25 cellular contexts compared by ENCODE assay signal in the genomic region with DNA sequence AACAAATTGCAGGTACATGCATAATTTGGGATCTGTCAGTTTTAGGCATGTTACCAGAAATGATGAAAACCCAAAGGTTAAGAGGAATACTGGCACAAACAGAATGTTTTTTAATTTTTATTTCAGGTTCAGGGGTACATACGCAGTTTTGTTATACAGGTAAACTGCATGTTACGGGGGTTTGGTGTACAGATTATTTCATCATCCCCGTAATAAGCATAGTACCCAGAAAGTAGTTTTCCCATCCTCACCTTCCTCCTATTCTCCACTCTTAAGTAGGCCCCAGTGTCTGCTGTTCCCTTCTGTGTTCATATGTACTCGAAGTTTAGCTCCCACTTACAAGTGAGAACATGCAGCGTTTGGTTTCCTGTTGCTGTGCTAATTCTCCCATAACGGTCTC. TPM values are rescaled to one million over a fixed set of nuclear protein-coding genes. Genes with fewer than 3 reads are reported as not detected.
DNase-seq lines count a peak whose midpoint lies in the region; ATAC-seq, FAIRE-seq and TF ChIP-seq lines count a peak whose summit lies in the region.
"Had no signal": no experiment of that assay in that cellular context is flagged by ENCODE, and none has a peak within 500 bp of the region (broad histone marks: within the 10 kb centered on the region; RNA-seq: fewer than 3 reads in every experiment).

No MANE protein-coding gene starts in this region.

- H2AFZ ChIP-seq in HepG2 (ENCODE audit: low read length) (no peak overlapping the region), K562 (ENCODE audit: low read depth, low read length) (no peak overlapping the region)
- H2AFZ ChIP-seq: GM23248 had no signal

- TF ChIP-seq EP300 in HepG2 (IDR thresholded peaks at IDR 0.05; ENCODE audit: low read depth in 2 of 2, low read length in 2 of 2) = no peak
- no peak for TF ChIP-seq EP300 in HepG2 (CRISPR knock-in tag; IDR thresholded peaks at IDR 0.05; ENCODE audit: borderline replicate concordance)
- TF ChIP-seq EP300 in K562 (IDR thresholded peaks at IDR 0.05; ENCODE audit: low read length) = no peak

- no peak for TF ChIP-seq RAD21 in HepG2 (CRISPR knock-in tag; IDR thresholded peaks at IDR 0.05)
- TF ChIP-seq RAD21 in K562 (CRISPR knock-in tag; conservative IDR thresholded peaks at IDR 0.05 in 1 of 2, IDR thresholded peaks at IDR 0.05 in 1 of 2) = no peak

- FAIRE-seq in HepG2 (lab: Jason Lieb, UNC) = no peak
- no peak for FAIRE-seq in K562 (lab: Jason Lieb, UNC)
- FAIRE-seq: A549, D721Med, GM12878, GM19239 had no signal

- no peak overlapping the region for H3K4me2 ChIP-seq in HepG2 (ENCODE audit: low read depth, low read length)
- no peak overlapping the region for H3K4me2 ChIP-seq in K562 (ENCODE audit: insufficient read depth, low read length)
- H3K4me2 ChIP-seq: A549; BLaER1 treated with 17β-estradiol and CSF1 and Interleukin-3, amounts not matched to agents 10 nM and 100 nM had no signal

- BruUV-seq in HepG2 (replicated peaks; lab: Mats Ljungman, UMichigan) = no TSS peak
- BruUV-seq in K562 (replicated peaks; lab: Mats Ljungman, UMichigan) = no TSS peak

- H3K27me3 ChIP-seq in HepG2 (ENCODE audit: control insufficient read depth in 1 of 2, insufficient read depth in 2 of 2, low read length in 2 of 2) = no peaks in the 10 kb centered on the region
- no peaks in the 10 kb centered on the region for H3K27me3 ChIP-seq in right lobe of liver
- no peaks in the 10 kb centered on the region for H3K27me3 ChIP-seq in K562 (ENCODE audit: control insufficient read depth in 2 of 2, insufficient read depth in 2 of 2, low read length in 2 of 2)
- H3K27me3 ChIP-seq: BE2C; BLaER1 treated with 17β-estradiol and CSF1 and Interleukin-3, amounts not matched to agents 10 nM and 100 nM had no signal

- no peaks in the 10 kb centered on the region for H3K9me1 ChIP-seq in K562 (ENCODE audit: control insufficient read depth, insufficient read depth, low read length)

- no peaks in the 10 kb centered on the region for H3K9me3 ChIP-seq in HepG2 (ENCODE audit: low read length)
- no peaks in the 10 kb centered on the region for H3K9me3 ChIP-seq in right lobe of liver
- H3K9me3 ChIP-seq in K562 (replicated peaks; ENCODE audit: control insufficient read depth, insufficient read depth, low read depth, low read length) = no peaks in the 10 kb centered on the region
- H3K9me3 ChIP-seq: A549; BE2C; BLaER1 treated with 17β-estradiol and CSF1 and Interleukin-3, amounts not matched to agents 10 nM and 100 nM had no signal

- no peaks in the 10 kb centered on the region for H3K4me1 Mint-ChIP-seq in activated CD4-positive, alpha-beta T cell treated with anti-CD3 and anti-CD28 coated beads, Interleukin-2, amount 10 ng/mL, durations not matched to agents 24 days and 14 days
- H3K4me1 Mint-ChIP-seq: CD14-positive monocyte; CD8-positive, alpha-beta memory T cell had no signal

- peaks cover 44% of the 10 kb centered on the region for H3K36me3 Mint-ChIP-seq in activated CD4-positive, alpha-beta T cell treated with anti-CD3 and anti-CD28 coated beads, Interleukin-2, amount 10 ng/mL, durations not matched to agents 24 days and 14 days (ENCODE audit: low read depth)

- H3K4me1 ChIP-seq in HepG2 (ENCODE audit: insufficient read depth, low read length) = peaks cover 33% of the 10 kb centered on the region
- H3K4me1 ChIP-seq in right lobe of liver = peaks cover 0 to 15% (median 7%) of the 10 kb centered on the region in 4 donors
- no peaks in the 10 kb centered on the region for H3K4me1 ChIP-seq in K562 (replicated peaks in 1 of 2; ENCODE audit: control insufficient read depth in 2 of 2, insufficient read depth in 2 of 2, low read length in 2 of 2)
- H3K4me1 ChIP-seq: A549; BE2C; BLaER1 treated with 17β-estradiol and CSF1 and Interleukin-3, amounts not matched to agents 10 nM and 100 nM had no signal

- H3K4me3 Mint-ChIP-seq in activated CD4-positive, alpha-beta T cell treated with anti-CD3 and anti-CD28 coated beads, Interleukin-2, amount 10 ng/mL, durations not matched to agents 24 days and 14 days = no peak overlapping the region
- H3K4me3 Mint-ChIP-seq: CD14-positive monocyte; CD4-positive, alpha-beta T cell; CD8-positive, alpha-beta memory T cell; HFFc6 had no signal

- intact Hi-C loops in HepG2 (cut with micrococcal nuclease; ENCODE audit: unreplicated experiment) = no loop called here
- intact Hi-C loops in right lobe of liver (cut with DNase I) = no loop called here
- intact Hi-C loops in K562 (cut with micrococcal nuclease) = no loop called here
- intact Hi-C loops in activated CD4-positive, alpha-beta T cell treated with anti-CD3 and anti-CD28 coated beads, Interleukin-2, amount 10 ng/mL, durations not matched to agents 24 days and 14 days (cut with micrococcal nuclease) = no loop called here

- H3K27ac Mint-ChIP-seq in activated CD4-positive, alpha-beta T cell treated with anti-CD3 and anti-CD28 coated beads, Interleukin-2, amount 10 ng/mL, durations not matched to agents 24 days and 14 days = no peak overlapping the region
- H3K27ac Mint-ChIP-seq: CD4-positive, alpha-beta T cell; HFFc6 had no signal

- CTCF ChIA-PET in HepG2 (lab: Yijun Ruan, JAX; ENCODE audit: low intra/inter-chr PET ratio, low total read pairs) (no interaction called here), K562 (lab: Yijun Ruan, JAX; ENCODE audit: low intra/inter-chr PET ratio) (no interaction called here)

- no peaks in the 10 kb centered on the region for H4K20me1 ChIP-seq in HepG2 (ENCODE audit: insufficient read depth, low read length)
- H4K20me1 ChIP-seq in K562 (replicated peaks; ENCODE audit: control insufficient read depth, insufficient read depth, low read length) = no peaks in the 10 kb centered on the region

- H3K79me2 ChIP-seq in HepG2 (ENCODE audit: insufficient read depth, low read length) (no peaks in the 10 kb centered on the region), K562 (ENCODE audit: control insufficient read depth, insufficient read depth, low read length) (no peaks in the 10 kb centered on the region)

- H3K9ac ChIP-seq in HepG2 (ENCODE audit: insufficient read depth, low read depth, low read length) = no peak overlapping the region
- H3K9ac ChIP-seq in K562 (ENCODE audit: insufficient read depth in 1 of 2, low read depth in 2 of 2, low read length in 2 of 2) = no peak overlapping the region
- H3K9ac ChIP-seq: BLaER1 treated with 17β-estradiol and CSF1 and Interleukin-3, amounts not matched to agents 10 nM and 100 nM; GM23248 had no signal

- H3K9me3 Mint-ChIP-seq in activated CD4-positive, alpha-beta T cell treated with anti-CD3 and anti-CD28 coated beads, Interleukin-2, amount 10 ng/mL, durations not matched to agents 24 days and 14 days = no peaks in the 10 kb centered on the region
- H3K9me3 Mint-ChIP-seq: CD14-positive monocyte; CD4-positive, alpha-beta T cell; CD8-positive, alpha-beta memory T cell; HFFc6 had no signal

- DNase-seq in HepG2 (ENCODE audit: low spot score) = no peak
- DNase-seq in right lobe of liver = no peak
- no peak for DNase-seq in K562 (ENCODE audit: extremely low read depth in 1 of 4, low spot score in 3 of 4)
- DNase-seq in NCI-H2171 (lab: John Stamatoyannopoulos, UW) = no peak
- no peak for DNase-seq in activated CD4-positive, alpha-beta T cell treated with anti-CD3 and anti-CD28 coated beads, Interleukin-2, amount 10 ng/mL, durations not matched to agents 24 days and 14 days
- DNase-seq: 8988T; ACHN; AML-193; BE2C; CD4-positive, alpha-beta T cell; CD8-positive, alpha-beta memory T cell; DMS 273 treated with DMSO at 0.1 percent for 48 hours; DMS79; EL; GDM1; GM23248; HFFc6 had no signal

- no peak overlapping the region for H3K4me3 ChIP-seq in HepG2 (replicated peaks in 1 of 3; ENCODE audit: insufficient read depth in 1 of 3, low read depth in 2 of 3, low read length in 3 of 3)
- no peak overlapping the region for H3K4me3 ChIP-seq in right lobe of liver
- H3K4me3 ChIP-seq in K562 = no peak overlapping the region
- H3K4me3 ChIP-seq: A549; BLaER1 treated with 17β-estradiol and CSF1 and Interleukin-3, amounts not matched to agents 10 nM and 100 nM; GM12878; GM23248; HAP-1 had no signal

- ATAC-seq in HepG2 (no peak), right lobe of liver (no peak), K562 (no peak; the same call in 2 of the 3 replicates)
- ATAC-seq: A549, GM12878 had no signal

- TF ChIP-seq POLR2A in HepG2 (IDR thresholded peaks at IDR 0.05; ENCODE audit: insufficient read depth in 1 of 2, low read depth in 2 of 2, low read length in 2 of 2) (no peak), right lobe of liver (IDR thresholded peaks at IDR 0.05) (no peak), K562 (conservative IDR thresholded peaks at IDR 0.05) (no peak)

- H3K27ac ChIP-seq in HepG2 (ENCODE audit: extremely low read length, insufficient read depth, low read length) (peak overlapping the region; percentile 53), right lobe of liver (no peak overlapping the region), K562 (ENCODE audit: extremely low read depth, low read depth, low read length) (no peak overlapping the region)
- H3K27ac ChIP-seq: A549; BLaER1 treated with 17β-estradiol and CSF1 and Interleukin-3, amounts not matched to agents 10 nM and 100 nM; GM23248 had no signal

- H3K36me3 ChIP-seq in HepG2 (replicated peaks in 1 of 2; ENCODE audit: control insufficient read depth in 1 of 2, insufficient read depth in 2 of 2, low read length in 2 of 2) (peaks cover 5 to 22% of the 10 kb centered on the region in 2 experiments; a peak in 4 of 5 replicates), right lobe of liver (peaks cover 0 to 22% (median 5%) of the 10 kb centered on the region in 4 donors), K562 (ENCODE audit: control insufficient read depth, insufficient read depth, low read length) (peaks cover 50% of the 10 kb centered on the region)

- in situ Hi-C loops in HepG2 (cut with HindIII; ENCODE audit: extremely low pct_ligation_motif_present, low pct_unique_long_range_greater_than_20kb) (no loop called here), K562 (cut with MboI) (no loop called here)

- TF ChIP-seq CTCF in HepG2 (CRISPR knock-in tag; IDR thresholded peaks at IDR 0.05) = no peak
- TF ChIP-seq CTCF in right lobe of liver (IDR thresholded peaks at IDR 0.05) = no peak
- no peak for TF ChIP-seq CTCF in K562 (IDR thresholded peaks at IDR 0.05 in 2 of 3, conservative IDR thresholded peaks at IDR 0.05 in 1 of 3; ENCODE audit: insufficient read depth in 2 of 3, low read depth in 1 of 3, low read length in 3 of 3)

- 99% methylated on average over 6 of the region's 6 CpGs for WGBS in HepG2 (ENCODE audit: low lambda C conversion rate)
- 93% methylated on average over 6 of the region's 6 CpGs for WGBS in right lobe of liver (ENCODE audit: insufficient coverage, low coverage, low lambda C conversion rate, missing lambda C conversion rate)
- 82% methylated on average over 6 of the region's 6 CpGs for WGBS in K562 (ENCODE audit: insufficient coverage, low coverage, missing lambda C conversion rate)

- POLR2A ChIA-PET in HepG2 (lab: Yijun Ruan, JAX) = no interaction called here
- POLR2A ChIA-PET in K562 (lab: Yijun Ruan, JAX) = interaction anchor here (0.6 to 13.8 kb wide), 5 partner anchors 9 to 91 kb away, joined by 3 to 172 read pairs (median 10); no protein-coding TSS in a partner anchor

- H3K27me3 Mint-ChIP-seq in activated CD4-positive, alpha-beta T cell treated with anti-CD3 and anti-CD28 coated beads, Interleukin-2, amount 10 ng/mL, durations not matched to agents 24 days and 14 days = no peaks in the 10 kb centered on the region
- H3K27me3 Mint-ChIP-seq: CD4-positive, alpha-beta T cell had no signal

RNA-seq across cellular contexts. Expression of gene PI4KA, which starts 33.0 kb away (rescaled TPM):
- total RNA-seq in HepG2 (2016; rRNA removed; fragmentation: Illumina TruSeq; extraction: Trizol) (27.4 and 27.8 TPM in 2 replicates), right lobe of liver (10 to 100 TPM; 35.3 to 55.4 (median 47.7) TPM), K562 (2014; rRNA removed) (103 and 117 TPM in 2 replicates), K562 (2014; rRNA removed; fragmentation: Illumina TruSeq; extraction: Trizol) (62.3 and 63.7 TPM in 2 replicates), K562 (2015; rRNA removed; fragmentation: Illumina TruSeq; extraction: Trizol) (75.3 and 82.5 TPM in 2 replicates), K562 (2021) (173 and 187 TPM in 2 replicates)
- total RNA-seq in HepG2 (2016; cell fraction: cytosol; rRNA removed; fragmentation: Illumina TruSeq; extraction: Trizol; ENCODE audit: low read depth) = 10.0 and 12.0 TPM in 2 replicates
- total RNA-seq in HepG2 (2016; cell fraction: insoluble cytoplasmic fraction; rRNA removed; fragmentation: Illumina TruSeq; extraction: Trizol) = 25.7 and 26.8 TPM in 2 replicates
- total RNA-seq in HepG2 (2016; cell fraction: membrane; rRNA removed; fragmentation: Illumina TruSeq; extraction: Trizol) = 16.3 TPM in 2 replicates
- 33.2 and 34.5 TPM in 2 replicates for total RNA-seq in HepG2 (2016; cell fraction: nucleus; rRNA removed; fragmentation: Illumina TruSeq; extraction: Trizol)
- polyA plus RNA-seq in HepG2 (2011; rRNA removed) (56.4 and 61.1 TPM in 2 replicates), K562 (2011; rRNA removed) (84.7 and 128 TPM in 2 replicates), K562 (2014; fragmentation: Illumina TruSeq; extraction: Trizol) (124 and 127 TPM in 2 replicates), K562 (2014; fragmentation: Nextera tagmentation; extraction: Ambion mirVana) (10 to 100 TPM in 1 of 2 experiments, 1 to 10 TPM in 1; 7.3 to 11.1 TPM), K562 (2014; rRNA removed) (116 and 125 TPM in 2 replicates)
- 24.2 and 30.0 TPM in 2 replicates for polyA plus RNA-seq in HepG2 (2011; cell fraction: cytosol; rRNA removed)
- 194 and 229 TPM in 2 replicates for polyA plus RNA-seq in HepG2 (2011; cell fraction: nucleus; rRNA removed)
- polyA plus RNA-seq in HepG2 (2012) = 38.2 and 50.8 TPM in 2 replicates
- polyA plus RNA-seq in HepG2 (2016; cell fraction: cytosol; fragmentation: Illumina TruSeq; extraction: Trizol; ENCODE audit: low read depth) = 7.1 and 8.3 TPM in 2 replicates
- 27.0 and 33.9 TPM in 2 replicates for polyA plus RNA-seq in HepG2 (2016; cell fraction: insoluble cytoplasmic fraction; fragmentation: Illumina TruSeq; extraction: Trizol; ENCODE audit: low read depth)
- polyA plus RNA-seq in HepG2 (2016; cell fraction: membrane; fragmentation: Illumina TruSeq; extraction: Trizol; ENCODE audit: low read depth) = 9.8 and 13.2 TPM in 2 replicates
- 87.2 and 87.7 TPM in 2 replicates for polyA plus RNA-seq in HepG2 (2016; cell fraction: nucleus; fragmentation: Illumina TruSeq; extraction: Trizol; ENCODE audit: insufficient read depth, low read depth)
- polyA minus RNA-seq in HepG2 (2011; rRNA and poly(A)+ RNA removed; ENCODE audit: low replicate concordance) = 54.2 and 76.0 TPM in 2 replicates
- 26.8 and 30.9 TPM in 2 replicates for polyA minus RNA-seq in HepG2 (2011; cell fraction: cytosol; rRNA and poly(A)+ RNA removed)
- polyA minus RNA-seq in HepG2 (2011; cell fraction: nucleus; rRNA and poly(A)+ RNA removed) = 64.2 and 73.0 TPM in 2 replicates
- total RNA-seq in K562 (2011; cell fraction: chromatin; rRNA removed; ENCODE audit: low replicate concordance) = 856 and 1,421 TPM in 2 replicates
- 627 and 658 TPM in 2 replicates for total RNA-seq in K562 (2011; cell fraction: nucleolus; rRNA removed)
- total RNA-seq in K562 (2011; cell fraction: nucleoplasm; rRNA removed) = 567 and 576 TPM in 2 replicates
- polyA plus RNA-seq in K562 (2011; cell fraction: cytosol; rRNA removed) = 76.2 and 84.4 TPM in 2 replicates
- polyA plus RNA-seq in K562 (2011; cell fraction: nucleus; rRNA removed) = 448 and 556 TPM in 2 replicates
- 142 and 181 TPM in 2 replicates for polyA plus RNA-seq in K562 (2012)
- polyA minus RNA-seq in K562 (2011; rRNA and poly(A)+ RNA removed) = 160 and 176 TPM in 2 replicates
- 98.9 and 161 TPM in 2 replicates for polyA minus RNA-seq in K562 (2011; cell fraction: cytosol; rRNA and poly(A)+ RNA removed)
- polyA minus RNA-seq in K562 (2011; cell fraction: nucleus; rRNA and poly(A)+ RNA removed) = 188 and 253 TPM in 2 replicates
- total RNA-seq in activated CD4-positive, alpha-beta T cell treated with anti-CD3 and anti-CD28 coated beads, Interleukin-2, amount 10 ng/mL, durations not matched to agents 24 days and 14 days = 78.4 and 83.8 TPM in 2 replicates

RNA-seq across cellular contexts. Expression of gene SNAP29, which starts 33.2 kb away (rescaled TPM):
- total RNA-seq in HepG2 (2016; rRNA removed; fragmentation: Illumina TruSeq; extraction: Trizol) = 12.3 and 15.2 TPM in 2 replicates
- 4.6 and 7.7 TPM in 2 replicates for total RNA-seq in HepG2 (2016; cell fraction: cytosol; rRNA removed; fragmentation: Illumina TruSeq; extraction: Trizol; ENCODE audit: low read depth)
- total RNA-seq in HepG2 (2016; cell fraction: insoluble cytoplasmic fraction; rRNA removed; fragmentation: Illumina TruSeq; extraction: Trizol) = 13.5 and 15.2 TPM in 2 replicates
- total RNA-seq in HepG2 (2016; cell fraction: membrane; rRNA removed; fragmentation: Illumina TruSeq; extraction: Trizol) = 8.6 and 11.2 TPM in 2 replicates
- 6.6 and 9.4 TPM in 2 replicates for total RNA-seq in HepG2 (2016; cell fraction: nucleus; rRNA removed; fragmentation: Illumina TruSeq; extraction: Trizol)
- polyA plus RNA-seq in HepG2 (2011; rRNA removed) = 25.2 and 30.7 TPM in 2 replicates
- polyA plus RNA-seq in HepG2 (2011; cell fraction: cytosol; rRNA removed) = 17.1 and 22.8 TPM in 2 replicates
- polyA plus RNA-seq in HepG2 (2011; cell fraction: nucleus; rRNA removed) = 8.5 and 9.6 TPM in 2 replicates
- 16.3 and 21.2 TPM in 2 replicates for polyA plus RNA-seq in HepG2 (2012)
- 16.6 and 21.2 TPM in 2 replicates for polyA plus RNA-seq in HepG2 (2016; cell fraction: cytosol; fragmentation: Illumina TruSeq; extraction: Trizol; ENCODE audit: low read depth)
- 37.2 TPM in 2 replicates for polyA plus RNA-seq in HepG2 (2016; cell fraction: insoluble cytoplasmic fraction; fragmentation: Illumina TruSeq; extraction: Trizol; ENCODE audit: low read depth)
- 20.2 and 24.4 TPM in 2 replicates for polyA plus RNA-seq in HepG2 (2016; cell fraction: membrane; fragmentation: Illumina TruSeq; extraction: Trizol; ENCODE audit: low read depth)
- 13.4 and 20.8 TPM in 2 replicates for polyA plus RNA-seq in HepG2 (2016; cell fraction: nucleus; fragmentation: Illumina TruSeq; extraction: Trizol; ENCODE audit: insufficient read depth, low read depth)
- 7.0 and 12.3 TPM in 2 replicates for polyA minus RNA-seq in HepG2 (2011; rRNA and poly(A)+ RNA removed; ENCODE audit: low replicate concordance)
- 5.0 and 7.2 TPM in 2 replicates for polyA minus RNA-seq in HepG2 (2011; cell fraction: cytosol; rRNA and poly(A)+ RNA removed)
- 5.5 and 8.0 TPM in 2 replicates for polyA minus RNA-seq in HepG2 (2011; cell fraction: nucleus; rRNA and poly(A)+ RNA removed)
- 10 to 100 TPM; 17.6 to 27.0 (median 22.4) TPM for total RNA-seq in right lobe of liver
- 63.6 and 66.4 TPM in 2 replicates for total RNA-seq in K562 (2011; cell fraction: chromatin; rRNA removed; ENCODE audit: low replicate concordance)
- 39.3 and 45.4 TPM in 2 replicates for total RNA-seq in K562 (2011; cell fraction: nucleolus; rRNA removed)
- 59.8 and 84.4 TPM in 2 replicates for total RNA-seq in K562 (2011; cell fraction: nucleoplasm; rRNA removed)
- 71.4 and 89.3 TPM in 2 replicates for total RNA-seq in K562 (2014; rRNA removed)
- total RNA-seq in K562 (2014; rRNA removed; fragmentation: Illumina TruSeq; extraction: Trizol) = 58.1 and 64.4 TPM in 2 replicates
- 70.6 and 75.9 TPM in 2 replicates for total RNA-seq in K562 (2015; rRNA removed; fragmentation: Illumina TruSeq; extraction: Trizol)
- total RNA-seq in K562 (2021) = 122 and 123 TPM in 2 replicates
- polyA plus RNA-seq in K562 (2011; rRNA removed) = 187 and 200 TPM in 2 replicates
- 97.0 and 115 TPM in 2 replicates for polyA plus RNA-seq in K562 (2011; cell fraction: cytosol; rRNA removed)
- polyA plus RNA-seq in K562 (2011; cell fraction: nucleus; rRNA removed) = 51.6 and 70.0 TPM in 2 replicates
- 105 and 162 TPM in 2 replicates for polyA plus RNA-seq in K562 (2012)
- polyA plus RNA-seq in K562 (2014; fragmentation: Illumina TruSeq; extraction: Trizol) = 181 and 250 TPM in 2 replicates
- polyA plus RNA-seq in K562 (2014; fragmentation: Nextera tagmentation; extraction: Ambion mirVana) = 10 to 100 TPM; 19.5 to 22.8 TPM
- 136 and 161 TPM in 2 replicates for polyA plus RNA-seq in K562 (2014; rRNA removed)
- polyA minus RNA-seq in K562 (2011; rRNA and poly(A)+ RNA removed) = 89.0 and 94.5 TPM in 2 replicates
- 44.9 and 53.1 TPM in 2 replicates for polyA minus RNA-seq in K562 (2011; cell fraction: cytosol; rRNA and poly(A)+ RNA removed)
- polyA minus RNA-seq in K562 (2011; cell fraction: nucleus; rRNA and poly(A)+ RNA removed) = 14.3 and 25.0 TPM in 2 replicates
- total RNA-seq in activated CD4-positive, alpha-beta T cell treated with anti-CD3 and anti-CD28 coated beads, Interleukin-2, amount 10 ng/mL, durations not matched to agents 24 days and 14 days = 24.3 and 25.8 TPM in 2 replicates

RNA-seq across cellular contexts. Expression of gene SERPIND1, which starts 51.7 kb away (rescaled TPM):
- total RNA-seq in HepG2 (2016; rRNA removed; fragmentation: Illumina TruSeq; extraction: Trizol) (55.6 and 111 TPM in 2 replicates), right lobe of liver (100 to 1,000 TPM in 4 of 6 experiments, 10 to 100 TPM in 2; 49.7 to 615 (median 331) TPM), K562 (2014; rRNA removed) (not detected in 2 replicates), K562 (2014; rRNA removed; fragmentation: Illumina TruSeq; extraction: Trizol) (not detected in 2 replicates), K562 (2015; rRNA removed; fragmentation: Illumina TruSeq; extraction: Trizol) (not detected in 2 replicates), K562 (2021) (0.09 and 0.22 TPM in 2 replicates)
- total RNA-seq in HepG2 (2016; cell fraction: cytosol; rRNA removed; fragmentation: Illumina TruSeq; extraction: Trizol; ENCODE audit: low read depth) = 16.4 and 19.8 TPM in 2 replicates
- 53.2 and 106 TPM in 2 replicates for total RNA-seq in HepG2 (2016; cell fraction: insoluble cytoplasmic fraction; rRNA removed; fragmentation: Illumina TruSeq; extraction: Trizol)
- total RNA-seq in HepG2 (2016; cell fraction: membrane; rRNA removed; fragmentation: Illumina TruSeq; extraction: Trizol) = 35.3 and 35.7 TPM in 2 replicates
- total RNA-seq in HepG2 (2016; cell fraction: nucleus; rRNA removed; fragmentation: Illumina TruSeq; extraction: Trizol) = 108 and 133 TPM in 2 replicates
- polyA plus RNA-seq in HepG2 (2011; rRNA removed) (350 and 408 TPM in 2 replicates), K562 (2011; rRNA removed) (not detected in 2 replicates), K562 (2014; fragmentation: Illumina TruSeq; extraction: Trizol) (not detected in 2 replicates), K562 (2014; fragmentation: Nextera tagmentation; extraction: Ambion mirVana) (under 1 TPM; 0.04 to 0.11 TPM), K562 (2014; rRNA removed) (not detected in 2 replicates)
- 341 and 453 TPM in 2 replicates for polyA plus RNA-seq in HepG2 (2011; cell fraction: cytosol; rRNA removed)
- polyA plus RNA-seq in HepG2 (2011; cell fraction: nucleus; rRNA removed) = 146 and 188 TPM in 2 replicates
- 497 and 593 TPM in 2 replicates for polyA plus RNA-seq in HepG2 (2012)
- polyA plus RNA-seq in HepG2 (2016; cell fraction: cytosol; fragmentation: Illumina TruSeq; extraction: Trizol; ENCODE audit: low read depth) = 30.3 and 32.4 TPM in 2 replicates
- 91.5 and 101 TPM in 2 replicates for polyA plus RNA-seq in HepG2 (2016; cell fraction: insoluble cytoplasmic fraction; fragmentation: Illumina TruSeq; extraction: Trizol; ENCODE audit: low read depth)
- 45.7 and 51.9 TPM in 2 replicates for polyA plus RNA-seq in HepG2 (2016; cell fraction: membrane; fragmentation: Illumina TruSeq; extraction: Trizol; ENCODE audit: low read depth)
- polyA plus RNA-seq in HepG2 (2016; cell fraction: nucleus; fragmentation: Illumina TruSeq; extraction: Trizol; ENCODE audit: insufficient read depth, low read depth) = 228 and 244 TPM in 2 replicates
- 0.37 and 351 TPM in 2 replicates for polyA minus RNA-seq in HepG2 (2011; rRNA and poly(A)+ RNA removed; ENCODE audit: low replicate concordance)
- polyA minus RNA-seq in HepG2 (2011; cell fraction: cytosol; rRNA and poly(A)+ RNA removed) = 132 and 186 TPM in 2 replicates
- 67.9 and 98.5 TPM in 2 replicates for polyA minus RNA-seq in HepG2 (2011; cell fraction: nucleus; rRNA and poly(A)+ RNA removed)
- total RNA-seq in K562 (2011; cell fraction: chromatin; rRNA removed; ENCODE audit: low replicate concordance) = not detected in 2 replicates
- total RNA-seq in K562 (2011; cell fraction: nucleolus; rRNA removed) = not detected in 2 replicates
- total RNA-seq in K562 (2011; cell fraction: nucleoplasm; rRNA removed) = not detected in 2 replicates
- not detected in 2 replicates for polyA plus RNA-seq in K562 (2011; cell fraction: cytosol; rRNA removed)
- polyA plus RNA-seq in K562 (2011; cell fraction: nucleus; rRNA removed) = not detected in 2 replicates
- polyA plus RNA-seq in K562 (2012) = 0.11 and 0.16 TPM in 2 replicates
- not detected in 2 replicates for polyA minus RNA-seq in K562 (2011; rRNA and poly(A)+ RNA removed)
- 1.0 TPM in 1 of 2 replicates, not detected in the other for polyA minus RNA-seq in K562 (2011; cell fraction: cytosol; rRNA and poly(A)+ RNA removed)
- not detected in 2 replicates for polyA minus RNA-seq in K562 (2011; cell fraction: nucleus; rRNA and poly(A)+ RNA removed)
- not detected in 2 replicates for total RNA-seq in activated CD4-positive, alpha-beta T cell treated with anti-CD3 and anti-CD28 coated beads, Interleukin-2, amount 10 ng/mL, durations not matched to agents 24 days and 14 days
- total RNA-seq: CD4-positive, alpha-beta T cell; CD8-positive, alpha-beta memory T cell; GM23248; H4 had no signal
- polyA plus RNA-seq: A549, CD14-positive monocyte had no signal

Comparison
In these comparisons a context has a peak if more than half of its experiments do, and no peak if none do; other contexts are left out.
1. RNA of gene SERPIND1, which starts 51.7 kb away (total RNA-seq): 49.7 to 615 TPM in right lobe of liver and 16.4 to 133 TPM in HepG2; 0.09 to 0.22 TPM in K562 and not detected in activated CD4-positive, alpha-beta T cell treated with anti-CD3 and anti-CD28 coated beads, Interleukin-2, amount 10 ng/mL, durations not matched to agents 24 days and 14 days; every median in the first group is over 10 times any median in the second.
2. Of the 241 proteins assayed by ChIP-seq in both HepG2 and K562: peak only in HepG2: none; only in K562: CEBPB, CEBPG, ZBTB1 and ZNF274; in both: none; in neither: 237.